ENCODE assay signal across 35 cellular contexts in genomic region chr5:38212307-38212706, GRCh38. TPM values are rescaled to one million over a fixed set of nuclear protein-coding genes. Genes with fewer than 3 reads are reported as not detected.
"Had no signal": no experiment of that assay in that cellular context is flagged by ENCODE, and none has a peak within 500 bp of the region (broad histone marks: within the 10 kb centered on the region; RNA-seq: fewer than 3 reads in every experiment).

No MANE protein-coding gene starts in this region.

- H3K4me3 ChIP-seq: adrenal gland, ascending aorta, body of pancreas, breast epithelium, cardiac muscle cell had no signal

- ATAC-seq: activated naive CD4-positive, alpha-beta T cell treated with anti-CD3 and anti-CD28 coated beads, Interleukin-2, amount 50 U/mL, for 72 hours; activated naive CD8-positive, alpha-beta T cell treated with anti-CD3 and anti-CD28 coated beads, Interleukin-2, amount 50 U/mL, for 24 hours; activated T-cell treated with anti-CD3 and anti-CD28 coated beads, Interleukin-2, amount 50 U/mL, for 4 hours; activated T-cell treated with anti-CD3 and anti-CD28 coated beads, Interleukin-2, amount 50 U/mL, for 72 hours; activated T-helper 17 cell treated with anti-CD3 and anti-CD28 coated beads, Interleukin-2, amount 50 U/mL, for 72 hours; body of pancreas had no signal

- H3K4me1 ChIP-seq: adrenal gland, ascending aorta, body of pancreas, breast epithelium had no signal

- H3K36me3 ChIP-seq: adrenal gland, ascending aorta, brain microvascular endothelial cell, breast epithelium, cardiac muscle cell had no signal

- FAIRE-seq: astrocyte, bronchial epithelial cell had no signal

- H3K27ac ChIP-seq: adrenal gland, ascending aorta, body of pancreas, brain microvascular endothelial cell, breast epithelium, cardiac muscle cell had no signal

- H3K27me3 ChIP-seq: adrenal gland, ascending aorta, body of pancreas, brain microvascular endothelial cell, breast epithelium, cardiac muscle cell had no signal

- DNase-seq: activated effector memory CD4-positive, alpha-beta T cell treated with anti-CD3 and anti-CD28 coated beads, Interleukin-2, amount 50 U/mL, for 16 hours; activated effector memory CD4-positive, alpha-beta T cell treated with Interleukin-2 at 50 U/mL for 16 hours; activated gamma-delta T cell; activated gamma-delta T cell treated with Interleukin-2 at 50 U/mL for 16 hours; activated naive CD4-positive, alpha-beta T cell; activated naive CD4-positive, alpha-beta T cell treated with anti-CD3 and anti-CD28 coated beads for 36 hours; activated naive CD4-positive, alpha-beta T cell treated with anti-CD3 and anti-CD28 coated beads, Interleukin-2, amount 10 ng/mL, durations not matched to agents 7 days and 5 days; activated naive CD4-positive, alpha-beta T cell treated with anti-CD3 and anti-CD28 coated beads, Interleukin-2, amount 50 U/mL, for 16 hours; activated naive CD4-positive, alpha-beta T cell treated with Interleukin-2 at 50 U/mL for 16 hours; activated naive CD8-positive, alpha-beta T cell treated with anti-CD3 and anti-CD28 coated beads for 36 hours; activated naive CD8-positive, alpha-beta T cell treated with anti-CD3 and anti-CD28 coated beads, Interleukin-2, amount 10 ng/mL, durations not matched to agents 7 days and 5 days; activated naive CD8-positive, alpha-beta T cell treated with anti-CD3 and anti-CD28 coated beads, Interleukin-2, amount 50 U/mL, for 24 hours; activated T-cell treated with anti-CD3 and anti-CD28 coated beads, Interleukin-2, amount 50 U/mL, for 24 hours; activated T-cell treated with anti-CD3 and anti-CD28 coated beads, Interleukin-2, amount 50 U/mL, for 4 hours; activated T-cell treated with anti-CD3 and anti-CD28 coated beads, Interleukin-2, amount 50 U/mL, for 48 hours; activated T-cell treated with anti-CD3 and anti-CD28 coated beads, Interleukin-2, amount 50 U/mL, for 72 hours; adrenal gland; amniotic stem cell; amygdala; anterior cingulate cortex; aorta; body of pancreas; brain microvascular endothelial cell; caudate nucleus; central memory CD4-positive, alpha-beta T cell; cerebellar nuclear complex had no signal

- H3K9me3 ChIP-seq: adrenal gland, ascending aorta, body of pancreas, breast epithelium had no signal

RNA-seq across cellular contexts. Expression of gene EGFLAM, which starts 46.1 kb away (rescaled TPM):
- total RNA-seq: activated naive CD4-positive, alpha-beta T cell treated with anti-CD3 and anti-CD28 coated beads for 36 hours; activated naive CD4-positive, alpha-beta T cell treated with anti-CD3 and anti-CD28 coated beads, Interleukin-2, amount 50 U/mL, for 72 hours; activated naive CD8-positive, alpha-beta T cell treated with anti-CD3 and anti-CD28 coated beads for 36 hours; activated naive CD8-positive, alpha-beta T cell treated with anti-CD3 and anti-CD28 coated beads, Interleukin-2, amount 10 ng/mL, durations not matched to agents 7 days and 5 days; activated T-cell treated with anti-CD3 and anti-CD28 coated beads, Interleukin-2, amount 50 U/mL, for 4 hours; activated T-cell treated with anti-CD3 and anti-CD28 coated beads, Interleukin-2, amount 50 U/mL, for 72 hours; activated T-helper 1 cell treated with anti-CD3 and anti-CD28 coated beads, Interleukin-12 subunit alpha, Interleukin-12 subunit beta, Interleukin-2, Interleukin-4 antibody, amounts not matched to agents 30 ng/mL and 10 ng/mL and 1 ng/mL, durations not matched to agents 14 hours and 24 hours and 36 hours; activated T-helper 17 cell treated with anti-CD3 and anti-CD28 coated beads, Interleukin-2, amount 50 U/mL, for 72 hours; activated T-helper 2 cell treated with anti-CD3 and anti-CD28 coated beads, Interferon-gamma antibody, Interleukin-2, Interleukin-4, amounts not matched to agents 10 μg/mL and 5 μg/mL and 100 μg/mL, durations not matched to agents 14 hours and 24 hours and 36 hours had no signal
